Comparison of ENCODE assay signal across 21 cellular contexts in genomic region chr2:152792973-152793372, GRCh38.
"Had no signal": no experiment of that assay in that cellular context is flagged by ENCODE, and none has a peak within 500 bp of the region (broad histone marks: within the 10 kb centered on the region; RNA-seq: fewer than 3 reads in every experiment).

No MANE protein-coding gene starts in this region.

- H3K9me3 Mint-ChIP-seq: natural killer cell; stimulated activated memory B cell treated with anti-CD40 and anti-IgM and Interleukin-4, amounts not matched to agents 10 μg/mL and 1 μg/mL and 100 μg/mL, for 72 hours had no signal

- H3K79me2 ChIP-seq: hepatocyte had no signal

- H3K4me1 ChIP-seq: foreskin keratinocyte, spleen, stomach, transverse colon had no signal

- H3K36me3 Mint-ChIP-seq: natural killer cell; stimulated activated memory B cell treated with anti-CD40 and anti-IgM and Interleukin-4, amounts not matched to agents 10 μg/mL and 1 μg/mL and 100 μg/mL, for 72 hours had no signal

- H3K27me3 Mint-ChIP-seq: dendritic cell treated with granulocyte-macrophage colony-stimulating factor and Interleukin-4, amounts not matched to agents 40 ng/mL and 50 ng/mL, for 4 days; stimulated activated memory B cell treated with anti-CD40 and anti-IgM and Interleukin-4, amounts not matched to agents 10 μg/mL and 1 μg/mL and 100 μg/mL, for 72 hours had no signal

- H3K36me3 ChIP-seq: neutrophil, spleen, stomach, thoracic aorta, transverse colon had no signal

- H3K27ac Mint-ChIP-seq: dendritic cell treated with granulocyte-macrophage colony-stimulating factor and Interleukin-4, amounts not matched to agents 40 ng/mL and 50 ng/mL, for 4 days; natural killer cell; stimulated activated memory B cell treated with anti-CD40 and anti-IgM and Interleukin-4, amounts not matched to agents 10 μg/mL and 1 μg/mL and 100 μg/mL, for 72 hours had no signal

- H3K4me3 ChIP-seq: hepatocyte, spleen, stomach, thoracic aorta, transverse colon had no signal

- H3K4me1 Mint-ChIP-seq: natural killer cell; stimulated activated memory B cell treated with anti-CD40 and anti-IgM and Interleukin-4, amounts not matched to agents 10 μg/mL and 1 μg/mL and 100 μg/mL, for 72 hours had no signal

- H3K9me3 ChIP-seq: spleen, stomach, thoracic aorta, transverse colon had no signal

- H3K27me3 ChIP-seq: foreskin keratinocyte, hepatocyte, neutrophil, spleen, stomach, transverse colon had no signal

- H3K27ac ChIP-seq: foreskin keratinocyte, hepatocyte, neutrophil, spleen, stomach, thoracic aorta, transverse colon had no signal

- H3K4me3 Mint-ChIP-seq: dendritic cell treated with granulocyte-macrophage colony-stimulating factor and Interleukin-4, amounts not matched to agents 40 ng/mL and 50 ng/mL, for 4 days; endodermal cell; natural killer cell; stimulated activated memory B cell treated with anti-CD40 and anti-IgM and Interleukin-4, amounts not matched to agents 10 μg/mL and 1 μg/mL and 100 μg/mL, for 72 hours had no signal

- H2AFZ ChIP-seq: hepatocyte had no signal

- H3K4me2 ChIP-seq: hepatocyte had no signal

- ATAC-seq: foreskin keratinocyte; left lobe of liver; natural killer cell; sciatic nerve; stimulated activated memory B cell treated with anti-CD40 and anti-IgM and Interleukin-4, amounts not matched to agents 10 μg/mL and 1 μg/mL and 100 μg/mL, for 72 hours had no signal

- DNase-seq: cerebellar nuclear complex; endodermal cell; erythroblast; foreskin keratinocyte; mammary epithelial cell; natural killer cell; posterior cingulate gyrus; spleen; stimulated activated CD4-positive, alpha-beta T cell treated with anti-CD3 and anti-CD28 coated beads, Interleukin-15, amount 100 ng/mL, for 24 hours; stimulated activated CD4-positive, alpha-beta T cell treated with anti-CD3 and anti-CD28 coated beads, Interleukin-1b, Interleukin-23, amount 100 ng/mL, for 48 hours; stimulated activated CD4-positive, alpha-beta T cell treated with anti-CD3 and anti-CD28 coated beads, Interleukin-4, amount 100 ng/mL, for 24 hours; stomach; substantia nigra; transverse colon had no signal
